In genomic region chr17:28717578-28718316, GRCh38 we compare ENCODE assay signal across 8 cellular contexts. TPM values are rescaled to one million over a fixed set of nuclear protein-coding genes. Genes with fewer than 3 reads are reported as not detected.
A peak's percentile ranks its signal among the peaks of the same experiment; 100 is the strongest.
DNase-seq lines count a peak whose midpoint lies in the region; ATAC-seq and TF ChIP-seq lines count a peak whose summit lies in the region.

RAB34 (minus strand) TSS chr17:28717868; CDS start chr17:28717266, 602 bp downstream.

- H3K27ac ChIP-seq in VCaP (peak within 1 kb of the TSS; percentile 100), tibial artery (peak within 1 kb of the TSS; percentile 96 to 98)

- peaks cover 57% of the 10 kb centered on the region for H3K4me1 ChIP-seq in mononuclear cell (ENCODE audit: insufficient read depth, low read length)
- H3K4me1 ChIP-seq in tibial artery, result peaks cover 0 to 51% (median 49%) of the 10 kb centered on the region in 4 donors

- peak; percentile 32 for DNase-seq in DMS114 treated with DMSO at 0.1 percent for 48 hours (lab: John Stamatoyannopoulos, UW; ENCODE audit: unreplicated experiment)
- DNase-seq in HuH-7 (ENCODE audit: low spot score), result peak; percentile 81
- DNase-seq in tibial artery, result peak; percentile 70 to 90
- no peak for DNase-seq in effector CD8-positive, alpha-beta T cell (lab: John Stamatoyannopoulos, UW)

- H3K9me3 ChIP-seq in mononuclear cell (ENCODE audit: low read depth, low read length), result no peaks in the 10 kb centered on the region
- H3K9me3 ChIP-seq in tibial artery, result no peaks in the 10 kb centered on the region

- H3K27me3 ChIP-seq in mononuclear cell (ENCODE audit: insufficient read depth, low read length) (peaks cover 2% of the 10 kb centered on the region), tibial artery (no peaks in the 10 kb centered on the region)

- peak; percentile 12 for ATAC-seq in esophagus mucosa
- ATAC-seq in GM18873 (IDR thresholded peaks at IDR 0.05; ENCODE audit: low FRiP score, unreplicated experiment), result no peak

- intact Hi-C loops in tibial artery (cut with DNase I; ENCODE audit: low total_unique reads), result no loop called here

- peak within 1 kb of the TSS; percentile 36 for H3K4me3 ChIP-seq in mononuclear cell (ENCODE audit: low read length)
- peak within 1 kb of the TSS; percentile 65 to 86 for H3K4me3 ChIP-seq in tibial artery

- peaks cover 31 to 44% (median 41%) of the 10 kb centered on the region in 3 donors for H3K36me3 ChIP-seq in tibial artery

- TF ChIP-seq CTCF in VCaP (conservative IDR thresholded peaks at IDR 0.05) (no peak), tibial artery (IDR thresholded peaks at IDR 0.05) (peak in 1 of 2 experiments; percentile 26)

RNA-seq across cellular contexts. Expression of gene RAB34, which starts in this region (rescaled TPM):
- 34.2 TPM for total RNA-seq in esophagus mucosa
- 27.0 TPM for total RNA-seq in mononuclear cell
